Comparison of ENCODE assay signal across 12 cellular contexts in the genomic region with DNA sequence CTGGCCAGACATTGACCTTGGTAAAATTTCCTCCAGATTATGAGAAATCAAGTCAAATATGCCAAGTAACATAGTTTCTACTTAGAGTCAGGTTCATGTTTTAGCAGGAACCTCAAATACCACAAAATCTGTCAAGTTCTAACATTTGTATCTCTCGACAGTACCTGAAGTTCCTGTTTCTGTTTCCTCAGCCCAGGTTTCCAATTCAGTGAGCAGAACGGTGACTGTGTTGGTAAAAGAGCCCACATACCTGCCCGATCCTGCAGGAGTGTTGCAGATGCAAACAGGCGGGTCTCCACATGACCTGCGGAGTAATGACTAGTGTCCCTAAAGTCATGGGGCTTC. TPM values are rescaled to one million over a fixed set of nuclear protein-coding genes. Genes with fewer than 3 reads are reported as not detected.
DNase-seq lines count a peak whose midpoint lies in the region; ATAC-seq lines count a peak whose summit lies in the region.
"Had no signal": no experiment of that assay in that cellular context is flagged by ENCODE, and none has a peak within 500 bp of the region (broad histone marks: within the 10 kb centered on the region; RNA-seq: fewer than 3 reads in every experiment).

No MANE protein-coding gene starts in this region.

- no peaks in the 10 kb centered on the region for H3K9me3 Mint-ChIP-seq in natural killer cell treated with Interleukin-12 subunit alpha and Interleukin-12 subunit beta and Interleukin-15 and Interleukin-18, amount 100 ng/mL, for 72 hours
- H3K9me3 Mint-ChIP-seq: neural crest cell had no signal

- peaks cover 0 to 22% of the 10 kb centered on the region in 2 donors for H3K27me3 Mint-ChIP-seq in natural killer cell treated with Interleukin-12 subunit alpha and Interleukin-12 subunit beta and Interleukin-15 and Interleukin-18, amount 100 ng/mL, for 72 hours

- H3K4me3 Mint-ChIP-seq in natural killer cell treated with Interleukin-12 subunit alpha and Interleukin-12 subunit beta and Interleukin-15 and Interleukin-18, amount 100 ng/mL, for 72 hours: no peak overlapping the region
- H3K4me3 Mint-ChIP-seq: neural crest cell had no signal

- peaks cover 15 to 20% of the 10 kb centered on the region in 2 donors for H3K4me1 Mint-ChIP-seq in natural killer cell treated with Interleukin-12 subunit alpha and Interleukin-12 subunit beta and Interleukin-15 and Interleukin-18, amount 100 ng/mL, for 72 hours (ENCODE audit: low read depth in 2 of 2)
- H3K4me1 Mint-ChIP-seq: neural crest cell had no signal

- no peaks in the 10 kb centered on the region for H3K36me3 Mint-ChIP-seq in natural killer cell treated with Interleukin-12 subunit alpha and Interleukin-12 subunit beta and Interleukin-15 and Interleukin-18, amount 100 ng/mL, for 72 hours

- H3K27ac Mint-ChIP-seq in natural killer cell treated with Interleukin-12 subunit alpha and Interleukin-12 subunit beta and Interleukin-15 and Interleukin-18, amount 100 ng/mL, for 72 hours: no peak overlapping the region

- ATAC-seq in GM21717 (IDR thresholded peaks at IDR 0.05; ENCODE audit: unreplicated experiment) (peak; percentile 89), HG03521 (IDR thresholded peaks at IDR 0.05; ENCODE audit: unreplicated experiment) (peak; percentile 72)
- no peak for ATAC-seq in natural killer cell treated with Interleukin-12 subunit alpha and Interleukin-12 subunit beta and Interleukin-15 and Interleukin-18, amount 100 ng/mL, for 72 hours

- DNase-seq in NCI-H2171 treated with DMSO at 0.1 percent for 48 hours (lab: John Stamatoyannopoulos, UW) (peak; percentile 3), NCI-H2171 (lab: John Stamatoyannopoulos, UW) (no peak), kidney tubule cell (ENCODE audit: low spot score) (peak; percentile 48), midbrain (lab: John Stamatoyannopoulos, UW) (no peak), dermis blood vessel endothelial cell (no peak)
- DNase-seq in natural killer cell treated with Interleukin-12 subunit alpha and Interleukin-12 subunit beta and Interleukin-15 and Interleukin-18, amount 100 ng/mL, for 72 hours (ENCODE audit: low spot score): no peak
- DNase-seq: 8988T; activated CD8-positive, alpha-beta memory T cell treated with anti-CD3 and anti-CD28 coated beads for 24 hours; NCI-H446 had no signal

RNA-seq across cellular contexts. Expression of a gene that starts 57.9 kb away (rescaled TPM):
- 100 to 1,000 TPM in 1 of 2 donors, 10 to 100 TPM in 1; 88.2 to 119 TPM for total RNA-seq in natural killer cell treated with Interleukin-12 subunit alpha and Interleukin-12 subunit beta and Interleukin-15 and Interleukin-18, amount 100 ng/mL, for 72 hours
- 132 and 140 TPM in 2 replicates for total RNA-seq in dermis blood vessel endothelial cell

Comparison
In these comparisons a context has a peak if more than half of its experiments do, and no peak if none do; other contexts are left out.
1. DNase-seq: peak in NCI-H2171 treated with DMSO at 0.1 percent for 48 hours (single experiment) and kidney tubule cell (single experiment); none in NCI-H2171 (single experiment), natural killer cell treated with Interleukin-12 subunit alpha and Interleukin-12 subunit beta and Interleukin-15 and Interleukin-18, amount 100 ng/mL, for 72 hours (single experiment), midbrain (single experiment) and dermis blood vessel endothelial cell (single experiment).
2. ATAC-seq: peak in GM21717 (single experiment) and HG03521 (single experiment); none in natural killer cell treated with Interleukin-12 subunit alpha and Interleukin-12 subunit beta and Interleukin-15 and Interleukin-18, amount 100 ng/mL, for 72 hours (0 of 2).